29 cellular contexts compared by ENCODE assay signal in genomic region chr10:21587391-21587790, GRCh38.
"Had no signal": no experiment of that assay in that cellular context is flagged by ENCODE, and none has a peak within 500 bp of the region (broad histone marks: within the 10 kb centered on the region; RNA-seq: fewer than 3 reads in every experiment).

No MANE protein-coding gene starts in this region.

- H3K27me3 ChIP-seq: brain microvascular endothelial cell, dorsolateral prefrontal cortex, gastrocnemius medialis, heart right ventricle had no signal

- H3K4me3 ChIP-seq: coronary artery, dorsolateral prefrontal cortex, gastrocnemius medialis, heart right ventricle had no signal

- H3K27ac Mint-ChIP-seq: activated CD8-positive, alpha-beta T cell treated with anti-CD3 and anti-CD28 coated beads for 36 hours; activated naive CD8-positive, alpha-beta T cell; dendritic cell treated with granulocyte-macrophage colony-stimulating factor and Interleukin-4, amounts not matched to agents 40 ng/mL and 50 ng/mL, for 4 days; endodermal cell had no signal

- ATAC-seq: activated CD8-positive, alpha-beta T cell treated with anti-CD3 and anti-CD28 coated beads for 36 hours; activated T-cell treated with anti-CD3 and anti-CD28 coated beads, Interleukin-2, amount 50 U/mL, for 72 hours; esophagus mucosa; gastrocnemius medialis; heart right ventricle had no signal

- FAIRE-seq: astrocyte, bronchial epithelial cell had no signal

- H3K9me3 Mint-ChIP-seq: endodermal cell had no signal

- H3K27me3 Mint-ChIP-seq: activated CD8-positive, alpha-beta T cell treated with anti-CD3 and anti-CD28 coated beads for 36 hours; activated naive CD8-positive, alpha-beta T cell; central memory CD8-positive, alpha-beta T cell; dendritic cell treated with granulocyte-macrophage colony-stimulating factor and Interleukin-4, amounts not matched to agents 40 ng/mL and 50 ng/mL, for 4 days had no signal

- DNase-seq: activated CD4-positive, alpha-beta T cell treated with anti-CD3 and anti-CD28 coated beads for 48 hours; activated CD4-positive, alpha-beta T cell treated with anti-CD3 and anti-CD28 coated beads, Interleukin-2, amount 50 U/mL, for 1 hour; activated CD4-positive, alpha-beta T cell treated with anti-CD3 and anti-CD28 coated beads, Interleukin-2, amount 50 U/mL, for 48 hours; activated CD4-positive, CD25-positive, alpha-beta regulatory T cell; activated CD4-positive, CD25-positive, alpha-beta regulatory T cell treated with anti-CD3 and anti-CD28 coated beads, Interleukin-2, amount 50 U/mL, for 72 hours; activated CD8-positive, alpha-beta memory T cell treated with anti-CD3 and anti-CD28 coated beads for 24 hours; activated CD8-positive, alpha-beta T cell treated with anti-CD3 and anti-CD28 coated beads for 36 hours; activated effector memory CD4-positive, alpha-beta T cell treated with Interleukin-2 at 50 U/mL for 16 hours; activated gamma-delta T cell treated with Interleukin-2 at 50 U/mL for 16 hours; activated naive CD4-positive, alpha-beta T cell treated with anti-CD3 and anti-CD28 coated beads, Interleukin-2, amount 50 U/mL, for 16 hours; activated naive CD4-positive, alpha-beta T cell treated with Interleukin-2 at 50 U/mL for 16 hours; activated T-cell treated with anti-CD3 and anti-CD28 coated beads, Interleukin-2, amount 50 U/mL, for 72 hours; amniotic stem cell; anterior cingulate cortex; brain microvascular endothelial cell; dorsolateral prefrontal cortex; effector memory CD4-positive, alpha-beta T cell; endodermal cell; foreskin fibroblast; gastrocnemius medialis; heart right ventricle; T-helper 1 cell had no signal

- H3K4me1 Mint-ChIP-seq: endodermal cell had no signal

- H3K9me3 ChIP-seq: gastrocnemius medialis, heart right ventricle had no signal

- H3K36me3 ChIP-seq: brain microvascular endothelial cell, gastrocnemius medialis had no signal

- H3K27ac ChIP-seq: brain microvascular endothelial cell, coronary artery, dorsolateral prefrontal cortex, gastrocnemius medialis, heart right ventricle had no signal

- H3K4me3 Mint-ChIP-seq: activated CD8-positive, alpha-beta T cell treated with anti-CD3 and anti-CD28 coated beads for 36 hours; activated naive CD8-positive, alpha-beta T cell; central memory CD8-positive, alpha-beta T cell; dendritic cell treated with granulocyte-macrophage colony-stimulating factor and Interleukin-4, amounts not matched to agents 40 ng/mL and 50 ng/mL, for 4 days; endodermal cell had no signal
